In genomic region chr1:201376464-201377374, GRCh38 we compare ENCODE assay signal across 8 cellular contexts. TPM values are rescaled to one million over a fixed set of nuclear protein-coding genes. Genes with fewer than 3 reads are reported as not detected.
DNase-seq lines count a peak whose midpoint lies in the region; ATAC-seq and TF ChIP-seq lines count a peak whose summit lies in the region.

No MANE protein-coding gene starts in this region.

- no peaks in the 10 kb centered on the region for H4K20me1 ChIP-seq in osteoblast (ENCODE audit: insufficient read depth, low read length)

- H3K4me2 ChIP-seq in osteoblast (ENCODE audit: insufficient read depth, low read length), result no peak overlapping the region

- ATAC-seq in GM18909 (IDR thresholded peaks at IDR 0.05; ENCODE audit: poor library complexity, unreplicated experiment) (peak; percentile 55), GM19455 (IDR thresholded peaks at IDR 0.05; ENCODE audit: unreplicated experiment) (no peak)

- H3K4me3 ChIP-seq in AG04450 (ENCODE audit: low read depth, low read length) (no peak overlapping the region), endodermal cell (ENCODE audit: low read length) (no peak overlapping the region), osteoblast (ENCODE audit: insufficient read depth, low read length) (no peak overlapping the region)

- DNase-seq in AG04450 (ENCODE audit: low read depth, low spot score) (no peak), NCI-H82 treated with DMSO at 0.1 percent for 48 hours (lab: John Stamatoyannopoulos, UW; ENCODE audit: unreplicated experiment) (peak; percentile 80), endodermal cell (peak; percentile 96), osteoblast (ENCODE audit: insufficient read length, low spot score, missing footprints) (peak; percentile 94), NCI-H2029 treated with DMSO at 0.1 percent for 48 hours (lab: John Stamatoyannopoulos, UW) (no peak), midbrain (lab: John Stamatoyannopoulos, UW) (no peak)

- no peaks in the 10 kb centered on the region for H3K9me3 Mint-ChIP-seq in endodermal cell

- peaks cover 2% of the 10 kb centered on the region for H3K27me3 Mint-ChIP-seq in endodermal cell (ENCODE audit: insufficient read depth)

- H2AFZ ChIP-seq in osteoblast (ENCODE audit: low read length), result no peak overlapping the region

- H3K79me2 ChIP-seq in osteoblast (ENCODE audit: insufficient read depth, low read length), result no peaks in the 10 kb centered on the region

- peak overlapping the region; percentile 38 for H3K9ac ChIP-seq in endodermal cell (ENCODE audit: extremely low read depth, low read length, poor library complexity, severe bottlenecking)

- peaks cover 37% of the 10 kb centered on the region for H3K4me1 Mint-ChIP-seq in endodermal cell

- CTCF ChIA-PET in AG04450 (lab: Charles Lee), result interaction anchor here (0.7 to 1.0 kb wide), 5 partner anchors 10 to 110 kb away, joined by 3 to 4 read pairs (median 3); no protein-coding TSS in a partner anchor

- H3K27me3 ChIP-seq in AG04450 (ENCODE audit: control insufficient read depth, insufficient read depth, low read length) (peaks cover 34% of the 10 kb centered on the region), endodermal cell (ENCODE audit: control insufficient read depth, insufficient read depth, low read length, poor library complexity, severe bottlenecking) (no peaks in the 10 kb centered on the region), osteoblast (ENCODE audit: insufficient read depth, low read length) (peaks cover 47% of the 10 kb centered on the region)

- H3K36me3 Mint-ChIP-seq in endodermal cell (ENCODE audit: low read depth), result no peaks in the 10 kb centered on the region

- H3K36me3 ChIP-seq in endodermal cell (ENCODE audit: control insufficient read depth, insufficient read depth, low read length), result no peaks in the 10 kb centered on the region
- no peaks in the 10 kb centered on the region for H3K36me3 ChIP-seq in osteoblast (ENCODE audit: insufficient read depth, low read length)

- H3K4me3 Mint-ChIP-seq in endodermal cell, result no peak overlapping the region

- WGBS in endodermal cell (ENCODE audit: insufficient coverage in 1 of 2, insufficient read length in 1 of 2), 2 experiments, result 13 to 24% methylated on average over 7 to 11 of the region's 11 CpGs

- POLR2A ChIA-PET in AG04450 (lab: Yijun Ruan, JAX), result interaction anchor here (0.5 to 0.6 kb wide), 2 partner anchors 38 to 152 kb away, joined by 3 to 5 read pairs; no protein-coding TSS in a partner anchor

- H3K27ac ChIP-seq in AG04450 (ENCODE audit: low read depth, low read length), result peak overlapping the region; percentile 31
- H3K27ac ChIP-seq in endodermal cell (ENCODE audit: low read depth, low read length), result peak overlapping the region; percentile 52
- no peak overlapping the region for H3K27ac ChIP-seq in osteoblast (ENCODE audit: low read depth, low read length)

- peaks cover 4% of the 10 kb centered on the region for H3K9me3 ChIP-seq in AG04450 (ENCODE audit: control insufficient read depth, insufficient read depth, low read length)
- H3K9me3 ChIP-seq in endodermal cell (ENCODE audit: control insufficient read depth, low read length), result no peaks in the 10 kb centered on the region
- H3K9me3 ChIP-seq in osteoblast (ENCODE audit: low read depth, low read length), result no peaks in the 10 kb centered on the region

- H3K4me1 ChIP-seq in endodermal cell (ENCODE audit: control insufficient read depth, insufficient read depth, low read length), result peaks cover 26% of the 10 kb centered on the region
- H3K4me1 ChIP-seq in osteoblast (ENCODE audit: insufficient read depth, low read length), result no peaks in the 10 kb centered on the region

- H3K27ac Mint-ChIP-seq in endodermal cell, result peak overlapping the region; percentile 96

- peak; percentile 73 for TF ChIP-seq CTCF in AG04450 (IDR thresholded peaks at IDR 0.05; ENCODE audit: low read depth, low read length)
- peak; percentile 83 for TF ChIP-seq CTCF in endodermal cell (conservative IDR thresholded peaks at IDR 0.05)
- TF ChIP-seq CTCF in osteoblast (IDR thresholded peaks at IDR 0.05; ENCODE audit: extremely low read depth, low read depth, low read length), result peak; percentile 66

RNA-seq across cellular contexts. Expression of gene TNNT2, which starts 0.8 kb away (rescaled TPM):
- polyA plus RNA-seq in AG04450 (2011; rRNA removed), result 1.6 and 2.3 TPM in 2 replicates
- polyA minus RNA-seq in AG04450 (2011; rRNA and poly(A)+ RNA removed), result 0.28 and 0.96 TPM in 2 replicates
- total RNA-seq in endodermal cell (under 1 TPM; 0.35 to 0.88 TPM), osteoblast (not detected in 2 replicates)
- polyA plus RNA-seq in endodermal cell (2013, experiment 1 of 2), result 3.2 TPM
- polyA plus RNA-seq in endodermal cell (2013, experiment 2 of 2), result 3.6 TPM

RNA-seq across cellular contexts. Expression of gene LAD1, which starts 22.4 kb away (rescaled TPM):
- polyA plus RNA-seq in AG04450 (2011; rRNA removed), result 0.04 and 0.09 TPM in 2 replicates
- 1.00 TPM in 1 of 2 replicates, not detected in the other for polyA minus RNA-seq in AG04450 (2011; rRNA and poly(A)+ RNA removed)
- total RNA-seq in endodermal cell (10 to 100 TPM; 13.5 to 13.6 TPM), osteoblast (not detected in 2 replicates)
- 1.2 TPM for polyA plus RNA-seq in endodermal cell (2013, experiment 1 of 2)
- polyA plus RNA-seq in endodermal cell (2013, experiment 2 of 2), result 0.62 TPM

RNA-seq across cellular contexts. Expression of gene TNNI1, which starts 44.8 kb away (rescaled TPM):
- polyA plus RNA-seq in AG04450 (2011; rRNA removed), result not detected in 2 replicates
- polyA minus RNA-seq in AG04450 (2011; rRNA and poly(A)+ RNA removed), result not detected in 2 replicates
- total RNA-seq in endodermal cell, result under 1 TPM in 1 of 2 donors, not detected in 1; 0.66 TPM
- polyA plus RNA-seq in endodermal cell (2013, experiment 1 of 2), result 12.6 TPM
- polyA plus RNA-seq in endodermal cell (2013, experiment 2 of 2), result 7.7 TPM
- not detected in 2 replicates for total RNA-seq in osteoblast

Comparison
In these comparisons a context has a peak if more than half of its experiments do, and no peak if none do; other contexts are left out.
1. DNase-seq: peak in NCI-H82 treated with DMSO at 0.1 percent for 48 hours (single experiment), endodermal cell (single experiment) and osteoblast (single experiment); none in AG04450 (single experiment), NCI-H2029 treated with DMSO at 0.1 percent for 48 hours (single experiment) and midbrain (single experiment).
2. RNA of gene LAD1, which starts 22.4 kb away (total RNA-seq): 13.5 to 13.6 TPM in endodermal cell; not detected in osteoblast; every median in the first group is over 10 times any median in the second.
3. Peak in every context shown above with its lines, with median percentiles within 50 percentile points of each other: CTCF ChIP-seq.